10 cellular contexts compared by ENCODE assay signal in the genomic region with DNA sequence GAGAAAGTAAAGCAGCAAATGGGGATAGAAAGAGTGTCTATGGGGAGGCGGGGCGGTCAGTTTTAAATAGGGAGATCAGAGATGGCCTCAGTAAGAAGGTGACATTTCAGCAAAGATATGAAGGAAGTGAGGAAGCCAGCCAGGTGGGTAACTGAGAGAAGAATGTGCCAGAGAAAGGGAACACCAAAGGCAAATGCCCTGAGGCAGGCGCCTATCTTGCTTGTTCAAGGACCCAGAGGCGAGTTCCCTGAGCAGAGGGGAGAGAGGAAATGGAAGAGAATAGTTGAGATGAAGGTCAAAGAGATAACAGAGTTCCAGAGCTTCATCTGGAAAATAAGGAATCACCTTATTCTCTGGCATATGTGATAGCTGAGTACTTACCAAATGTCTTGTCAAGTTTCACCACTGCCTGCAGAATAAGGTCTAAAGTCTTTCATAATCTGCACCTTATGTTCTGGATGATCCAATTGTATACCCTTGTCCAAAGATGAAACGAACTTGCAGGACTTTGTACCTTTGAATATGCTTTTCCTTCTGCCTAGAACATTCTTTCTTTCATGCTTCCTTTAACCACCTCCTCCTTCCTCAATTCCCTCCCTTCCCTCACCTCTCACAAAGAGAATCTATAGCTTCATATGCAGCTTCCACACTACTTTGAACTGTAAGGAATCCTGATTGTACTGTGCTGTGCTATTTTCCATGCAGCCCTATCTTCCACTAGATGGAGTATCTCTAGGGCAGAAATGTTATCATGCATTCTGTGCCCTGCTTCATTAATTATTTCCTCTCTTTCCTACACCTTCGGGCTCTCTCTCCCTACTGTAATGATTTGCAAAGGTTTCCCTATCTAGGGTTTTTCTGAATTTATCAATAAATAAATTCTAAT. TPM values are rescaled to one million over a fixed set of nuclear protein-coding genes. Genes with fewer than 3 reads are reported as not detected.
DNase-seq lines count a peak whose midpoint lies in the region; ATAC-seq and TF ChIP-seq lines count a peak whose summit lies in the region.
"Had no signal": no experiment of that assay in that cellular context is flagged by ENCODE, and none has a peak within 500 bp of the region (broad histone marks: within the 10 kb centered on the region; RNA-seq: fewer than 3 reads in every experiment).

No MANE protein-coding gene starts in this region.

- no peaks in the 10 kb centered on the region for H3K4me1 Mint-ChIP-seq in H9

- no peak overlapping the region for H3T11ph ChIP-seq in H9 (ENCODE audit: low read length)

- H3K36me3 Mint-ChIP-seq in H9 (ENCODE audit: insufficient read depth in 1 of 3, low read depth in 3 of 3), result peaks cover 6 to 28% (median 25%) of the 10 kb centered on the region in 3 experiments; a peak in 5 of 7 replicates

- no peaks in the 10 kb centered on the region for H3K4me1 ChIP-seq in H9 (ENCODE audit: insufficient read depth, low read length)

- intact Hi-C loops in sciatic nerve (cut with DNase I), result no loop called here

- no peaks in the 10 kb centered on the region for H4K20me1 ChIP-seq in H9 (ENCODE audit: control insufficient read depth, insufficient read depth, insufficient read length)

- peak; percentile 35; the same call in 1 of the 3 replicates for TF ChIP-seq CTCF in H9 (conservative IDR thresholded peaks at IDR 0.05)
- TF ChIP-seq CTCF in astrocyte of the cerebellum (IDR thresholded peaks at IDR 0.05; ENCODE audit: low read depth, low read length, missing control alignments), result peak; percentile 57
- TF ChIP-seq CTCF in kidney epithelial cell (IDR thresholded peaks at IDR 0.05; ENCODE audit: insufficient read depth, low read length, poor library complexity, severe bottlenecking), result peak; percentile 57

- WGBS in H9 (ENCODE audit: extremely low coverage, insufficient read length, low lambda C conversion rate), result no CpG with 5 or more reads among the region's 6 CpGs

- no peaks in the 10 kb centered on the region for H3K79me1 ChIP-seq in H9 (ENCODE audit: insufficient read depth, low read depth, low read length, poor library complexity, severe bottlenecking)

- ATAC-seq in GM18519 (IDR thresholded peaks at IDR 0.05; ENCODE audit: low FRiP score, unreplicated experiment), result no peak
- no peak for ATAC-seq in sciatic nerve
- no peak for ATAC-seq in HG03196 (IDR thresholded peaks at IDR 0.05; ENCODE audit: unreplicated experiment)

- H3K23ac ChIP-seq in H9 (ENCODE audit: insufficient read length, low read depth, low read length), result no peak overlapping the region

- H3K9me3 ChIP-seq in H9 (ENCODE audit: control insufficient read depth, low read depth, low read length), result no peaks in the 10 kb centered on the region

- no peaks in the 10 kb centered on the region for H3K23me2 ChIP-seq in H9 (ENCODE audit: insufficient read length, low read depth, low read length, poor library complexity, severe bottlenecking)

- H2BK12ac ChIP-seq in H9 (ENCODE audit: insufficient read length, low read depth, low read length), result no peak overlapping the region

- H3K4me3 Mint-ChIP-seq in H9, result no peak overlapping the region

- no peak overlapping the region for H3K4me2 ChIP-seq in H9 (ENCODE audit: insufficient read depth, insufficient read length, low read length)

- no peak overlapping the region for H3K9ac ChIP-seq in H9 (ENCODE audit: extremely low read depth, insufficient read length, low read length)

- no peak overlapping the region for H2AK5ac ChIP-seq in H9 (ENCODE audit: insufficient read length, low read length)

- H3K14ac ChIP-seq in H9 (ENCODE audit: insufficient read depth, low read length), result no peak overlapping the region

- no peak overlapping the region for H2BK20ac ChIP-seq in H9 (ENCODE audit: low read depth, low read length, poor library complexity, severe bottlenecking)

- H3K56ac ChIP-seq in H9 (ENCODE audit: insufficient read length, low read depth, low read length), result no peak overlapping the region

- H4K8ac ChIP-seq in H9 (replicated peaks; ENCODE audit: insufficient read length, low read depth, low read length), result no peak overlapping the region

- H4K5ac ChIP-seq in H9 (ENCODE audit: insufficient read length, low read depth, low read length), result no peak overlapping the region

- no peak overlapping the region for H2BK15ac ChIP-seq in H9 (ENCODE audit: low read depth, low read length)

- H3K4me3 ChIP-seq in astrocyte of the cerebellum (ENCODE audit: low read depth, low read length) (no peak overlapping the region), kidney epithelial cell (ENCODE audit: low read depth, low read length) (no peak overlapping the region)
- H3K4me3 ChIP-seq: skin epidermis had no signal

- H4K91ac ChIP-seq in H9 (ENCODE audit: insufficient read length, low read depth, low read length), result no peak overlapping the region

- no peak overlapping the region for H3K18ac ChIP-seq in H9 (ENCODE audit: insufficient read length, low read depth, low read length)

- DNase-seq in AG08395 (ENCODE audit: low spot score), result peak; percentile 18
- peak; percentile 43 for DNase-seq in H9
- no peak for DNase-seq in astrocyte of the cerebellum (ENCODE audit: low read depth)
- no peak for DNase-seq in kidney epithelial cell (ENCODE audit: low read depth)
- no peak for DNase-seq in SIG-M5 treated with dmso at 0.1 percent for 504 hours (lab: John Stamatoyannopoulos, UW; ENCODE audit: unreplicated experiment)
- no peak for DNase-seq in sciatic nerve (ENCODE audit: low spot score)

- no peak overlapping the region for H3K4ac ChIP-seq in H9 (ENCODE audit: low read depth, low read length)

- no peak overlapping the region for H3K27ac ChIP-seq in H9 (ENCODE audit: insufficient read length, low read depth, low read length)
- H3K27ac ChIP-seq: skin epidermis had no signal

- no peak overlapping the region for H2AFZ ChIP-seq in H9 (ENCODE audit: low read length)

- no peak overlapping the region for H2BK120ac ChIP-seq in H9 (ENCODE audit: low read depth, low read length, poor library complexity, severe bottlenecking)

- H3K27me3 Mint-ChIP-seq in H9 (ENCODE audit: low read depth), result no peaks in the 10 kb centered on the region

- H3K27me3 ChIP-seq in H9 (ENCODE audit: insufficient read depth, low read length) (no peaks in the 10 kb centered on the region), kidney epithelial cell (ENCODE audit: control insufficient read depth, insufficient read depth, low read length) (no peaks in the 10 kb centered on the region)

- H3K79me2 ChIP-seq in H9 (ENCODE audit: insufficient read depth, low read length), result no peaks in the 10 kb centered on the region

- H3K9me3 Mint-ChIP-seq in H9, result no peaks in the 10 kb centered on the region

- peak overlapping the region in 2 of 3 experiments; percentile 1 to 7; a peak in 1 of 7 replicates for H3K27ac Mint-ChIP-seq in H9

- H3K36me3 ChIP-seq in kidney epithelial cell (ENCODE audit: control insufficient read depth, insufficient read depth, low read length), result no peaks in the 10 kb centered on the region

- no peak overlapping the region for H2BK5ac ChIP-seq in H9 (ENCODE audit: insufficient read length, low read length)

- in situ Hi-C loops in astrocyte of the cerebellum (cut with HindIII; ENCODE audit: low sequenced_read_pairs), result no loop called here

RNA-seq across cellular contexts. Expression of gene GNPTAB, which starts 38.5 kb away (rescaled TPM):
- total RNA-seq in H9 (2021) (42.8 and 44.3 TPM in 2 replicates), kidney epithelial cell (24.9 and 26.5 TPM in 2 replicates), sciatic nerve (45.7 TPM)

RNA-seq across cellular contexts. Expression of gene SYCP3, which starts 53.0 kb away (rescaled TPM):
- total RNA-seq in H9 (2021) (0.31 TPM in 1 of 2 replicates, not detected in the other), kidney epithelial cell (0.07 TPM in 1 of 2 replicates, not detected in the other), sciatic nerve (not detected)
- total RNA-seq: dermis microvascular lymphatic vessel endothelial cell had no signal

Comparison
In these comparisons a context has a peak if more than half of its experiments do, and no peak if none do; other contexts are left out.
1. DNase-seq: peak in AG08395 (single experiment) and H9 (single experiment); none in astrocyte of the cerebellum (single experiment), kidney epithelial cell (single experiment), SIG-M5 treated with dmso at 0.1 percent for 504 hours (single experiment) and sciatic nerve (single experiment).
2. Peak in every context shown above with its lines, with median percentiles within 50 percentile points of each other: CTCF ChIP-seq.